9 cellular contexts compared by ENCODE assay signal in the genomic region with DNA sequence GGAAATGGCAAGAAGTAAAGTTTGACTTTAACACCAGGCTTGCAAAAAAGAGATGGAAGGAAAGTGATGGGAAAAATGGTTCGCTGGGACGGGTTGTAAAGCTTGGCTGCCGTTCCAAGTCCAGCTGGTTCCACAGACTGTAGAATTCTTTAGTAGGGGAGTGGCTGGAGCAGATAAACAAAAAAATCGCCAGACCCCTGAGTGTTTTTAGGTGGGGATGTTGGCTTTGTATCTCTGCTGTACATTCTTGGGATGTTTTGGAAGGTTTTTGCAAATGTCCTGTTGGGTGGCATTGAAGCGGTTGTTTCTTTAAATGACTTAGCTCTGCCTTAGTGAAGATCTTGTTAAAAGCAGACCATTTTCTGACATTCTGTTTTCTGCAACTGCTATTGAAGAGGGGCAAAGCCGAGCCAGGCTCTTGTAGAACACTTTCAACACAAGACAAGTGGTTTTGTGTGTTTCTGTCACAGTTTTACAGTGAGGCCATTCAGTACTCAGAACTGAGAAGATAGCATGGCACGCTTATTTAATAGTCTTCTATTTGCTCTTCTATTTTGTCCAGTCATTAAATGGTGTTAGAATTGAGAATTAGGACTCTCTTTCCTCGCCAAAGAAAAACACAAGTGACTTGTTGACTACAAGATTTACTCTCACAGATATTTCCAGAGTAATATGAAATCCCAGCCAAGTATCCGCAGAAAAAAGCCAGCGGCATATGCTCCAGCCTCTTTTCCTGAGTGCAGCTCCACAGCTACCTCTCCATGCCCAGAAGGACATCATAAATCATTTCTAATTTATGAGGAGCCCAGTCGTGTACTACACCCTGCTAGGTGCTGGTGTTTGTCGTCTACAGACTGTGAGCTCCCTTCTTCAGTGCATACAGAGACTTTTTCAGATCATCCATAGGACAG.
A peak's percentile ranks its signal among the peaks of the same experiment; 100 is the strongest.
DNase-seq lines count a peak whose midpoint lies in the region; ATAC-seq and TF ChIP-seq lines count a peak whose summit lies in the region.
"Had no signal": no experiment of that assay in that cellular context is flagged by ENCODE, and none has a peak within 500 bp of the region (broad histone marks: within the 10 kb centered on the region; RNA-seq: fewer than 3 reads in every experiment).

No MANE protein-coding gene starts in this region.

- H4K20me1 ChIP-seq in osteoblast (ENCODE audit: insufficient read depth, low read length), result peaks cover 6% of the 10 kb centered on the region

- H3K27ac ChIP-seq in osteoblast (ENCODE audit: low read depth, low read length), result no peak overlapping the region

- no peak overlapping the region for H3K4me2 ChIP-seq in osteoblast (ENCODE audit: insufficient read depth, low read length)

- H2AFZ ChIP-seq in osteoblast (ENCODE audit: low read length), result no peak overlapping the region

- H3K36me3 ChIP-seq in osteoblast (ENCODE audit: insufficient read depth, low read length), result peaks cover 3% of the 10 kb centered on the region

- DNase-seq in AG08396 (ENCODE audit: low spot score) (peak; percentile 67), NCI-H446 treated with DMSO at 0.1 percent for 48 hours (lab: John Stamatoyannopoulos, UW) (peak; percentile 80), fibroblast of the aortic adventitia (ENCODE audit: low read depth) (peak; percentile 65), osteoblast (ENCODE audit: insufficient read length, low spot score, missing footprints) (peak; percentile 31), KG1 (lab: John Stamatoyannopoulos, UW) (no peak), iPS-NIHi11 (ENCODE audit: low spot score) (no peak), cerebellar cortex (ENCODE audit: low spot score) (no peak)
- DNase-seq: MV-4-11 had no signal

- TF ChIP-seq CTCF in fibroblast of the aortic adventitia (IDR thresholded peaks at IDR 0.05; ENCODE audit: insufficient read depth, low read length) (no peak), osteoblast (IDR thresholded peaks at IDR 0.05; ENCODE audit: extremely low read depth, low read depth, low read length) (no peak)

- H3K4me3 ChIP-seq in fibroblast of the aortic adventitia (ENCODE audit: low read depth, low read length) (no peak overlapping the region), osteoblast (ENCODE audit: insufficient read depth, low read length) (no peak overlapping the region)

- no peak for ATAC-seq in GM19035 (IDR thresholded peaks at IDR 0.05; ENCODE audit: unreplicated experiment)

- H3K9me3 ChIP-seq in osteoblast (ENCODE audit: low read depth, low read length), result no peaks in the 10 kb centered on the region

- H3K79me2 ChIP-seq in osteoblast (ENCODE audit: insufficient read depth, low read length), result peaks cover 29% of the 10 kb centered on the region

- H3K4me1 ChIP-seq in osteoblast (ENCODE audit: insufficient read depth, low read length), result no peaks in the 10 kb centered on the region

- H3K27me3 ChIP-seq in osteoblast (ENCODE audit: insufficient read depth, low read length), result no peaks in the 10 kb centered on the region

Comparison
In these comparisons a context has a peak if more than half of its experiments do, and no peak if none do; other contexts are left out.
1. DNase-seq: peak in AG08396 (single experiment), NCI-H446 treated with DMSO at 0.1 percent for 48 hours (single experiment), fibroblast of the aortic adventitia (single experiment) and osteoblast (single experiment); none in KG1 (single experiment), iPS-NIHi11 (single experiment) and cerebellar cortex (single experiment).